11 cellular contexts compared by ENCODE assay signal in the genomic region with DNA sequence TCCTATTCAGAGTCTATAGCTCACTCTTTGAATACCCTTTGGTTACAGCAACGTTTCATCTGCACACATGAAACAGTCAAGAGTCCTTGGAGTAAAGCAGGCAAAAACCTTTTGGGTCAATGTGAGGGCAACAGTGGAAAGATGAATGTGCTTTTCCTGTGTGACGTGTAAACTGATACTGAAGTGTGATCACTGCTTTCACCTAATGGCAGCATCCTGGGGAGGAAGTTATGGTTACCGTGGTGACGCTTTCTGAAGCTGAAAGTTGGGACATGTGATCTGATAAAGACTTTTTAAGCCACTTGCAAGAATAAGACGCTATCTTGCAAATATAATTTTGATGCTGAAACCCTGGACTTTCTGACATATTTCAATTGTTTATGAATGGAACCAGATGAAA.
DNase-seq lines count a peak whose midpoint lies in the region; ATAC-seq, FAIRE-seq and TF ChIP-seq lines count a peak whose summit lies in the region.
"Had no signal": no experiment of that assay in that cellular context is flagged by ENCODE, and none has a peak within 500 bp of the region (broad histone marks: within the 10 kb centered on the region; RNA-seq: fewer than 3 reads in every experiment).

No MANE protein-coding gene starts in this region.

- H3K27ac ChIP-seq in right atrium auricular region, result no peak overlapping the region
- H3K27ac ChIP-seq: tibial artery had no signal

- no peak overlapping the region for H3K4me3 ChIP-seq in right atrium auricular region
- H3K4me3 ChIP-seq: tibial artery had no signal

- no peaks in the 10 kb centered on the region for H3K27me3 Mint-ChIP-seq in stimulated activated naive B cell treated with anti-CD40 and anti-IgM and Interleukin-4, amounts not matched to agents 10 μg/mL and 1 μg/mL and 100 μg/mL, for 72 hours

- H3K9me3 ChIP-seq in right atrium auricular region, result no peaks in the 10 kb centered on the region
- H3K9me3 ChIP-seq: tibial artery had no signal

- no peak overlapping the region for H3K4me3 Mint-ChIP-seq in stimulated activated naive B cell treated with anti-CD40 and anti-IgM and Interleukin-4, amounts not matched to agents 10 μg/mL and 1 μg/mL and 100 μg/mL, for 72 hours

- H3K4me1 Mint-ChIP-seq in stimulated activated naive B cell treated with anti-CD40 and anti-IgM and Interleukin-4, amounts not matched to agents 10 μg/mL and 1 μg/mL and 100 μg/mL, for 72 hours, result no peaks in the 10 kb centered on the region

- no peaks in the 10 kb centered on the region for H3K36me3 Mint-ChIP-seq in stimulated activated naive B cell treated with anti-CD40 and anti-IgM and Interleukin-4, amounts not matched to agents 10 μg/mL and 1 μg/mL and 100 μg/mL, for 72 hours

- peak; percentile 38 for FAIRE-seq in GM12892 (lab: Jason Lieb, UNC)
- FAIRE-seq: colon had no signal

- H3K4me1 ChIP-seq in right atrium auricular region, result no peaks in the 10 kb centered on the region
- H3K4me1 ChIP-seq: tibial artery had no signal

- TF ChIP-seq CTCF in right atrium auricular region (IDR thresholded peaks at IDR 0.05), result no peak

- H3K36me3 ChIP-seq in right atrium auricular region, result no peaks in the 10 kb centered on the region
- H3K36me3 ChIP-seq: tibial artery had no signal

- H3K27me3 ChIP-seq in right atrium auricular region, result no peaks in the 10 kb centered on the region
- H3K27me3 ChIP-seq: tibial artery had no signal

- TF ChIP-seq POLR2A in GM12892 (IDR thresholded peaks at IDR 0.05; ENCODE audit: low read depth, low read length), result no peak

- no peak overlapping the region for H3K27ac Mint-ChIP-seq in stimulated activated naive B cell treated with anti-CD40 and anti-IgM and Interleukin-4, amounts not matched to agents 10 μg/mL and 1 μg/mL and 100 μg/mL, for 72 hours

- ATAC-seq in GM19043 (IDR thresholded peaks at IDR 0.05; ENCODE audit: low read depth, unreplicated experiment), result peak; percentile 83
- ATAC-seq in HG02938 (IDR thresholded peaks at IDR 0.05; ENCODE audit: unreplicated experiment), result peak; percentile 97
- no peak for ATAC-seq in stimulated activated naive B cell treated with anti-CD40 and anti-IgM and Interleukin-4, amounts not matched to agents 10 μg/mL and 1 μg/mL and 100 μg/mL, for 72 hours (replicated peaks)

- H3K9me3 Mint-ChIP-seq in stimulated activated naive B cell treated with anti-CD40 and anti-IgM and Interleukin-4, amounts not matched to agents 10 μg/mL and 1 μg/mL and 100 μg/mL, for 72 hours, result peaks cover 4 to 6% of the 10 kb centered on the region in 2 donors

- no peak for DNase-seq in GM12892 (ENCODE audit: insufficient read length)
- DNase-seq in HT1080 (ENCODE audit: low read depth), result peak; percentile 6
- no peak for DNase-seq in SW480 (ENCODE audit: low spot score)
- no peak for DNase-seq in stimulated activated naive B cell treated with anti-CD40 and anti-IgM and Interleukin-4, amounts not matched to agents 10 μg/mL and 1 μg/mL and 100 μg/mL, for 72 hours
- DNase-seq in NCI-H1436 (lab: John Stamatoyannopoulos, UW), result no peak
- no peak for DNase-seq in right atrium auricular region (ENCODE audit: low spot score)
- DNase-seq: AML-193, tibial artery had no signal

Comparison
In these comparisons a context has a peak if more than half of its experiments do, and no peak if none do; other contexts are left out.
1. ATAC-seq: peak in GM19043 (single experiment) and HG02938 (single experiment); none in stimulated activated naive B cell treated with anti-CD40 and anti-IgM and Interleukin-4, amounts not matched to agents 10 μg/mL and 1 μg/mL and 100 μg/mL, for 72 hours (0 of 2).